Comparison of ENCODE assay signal across 19 cellular contexts in the genomic region with DNA sequence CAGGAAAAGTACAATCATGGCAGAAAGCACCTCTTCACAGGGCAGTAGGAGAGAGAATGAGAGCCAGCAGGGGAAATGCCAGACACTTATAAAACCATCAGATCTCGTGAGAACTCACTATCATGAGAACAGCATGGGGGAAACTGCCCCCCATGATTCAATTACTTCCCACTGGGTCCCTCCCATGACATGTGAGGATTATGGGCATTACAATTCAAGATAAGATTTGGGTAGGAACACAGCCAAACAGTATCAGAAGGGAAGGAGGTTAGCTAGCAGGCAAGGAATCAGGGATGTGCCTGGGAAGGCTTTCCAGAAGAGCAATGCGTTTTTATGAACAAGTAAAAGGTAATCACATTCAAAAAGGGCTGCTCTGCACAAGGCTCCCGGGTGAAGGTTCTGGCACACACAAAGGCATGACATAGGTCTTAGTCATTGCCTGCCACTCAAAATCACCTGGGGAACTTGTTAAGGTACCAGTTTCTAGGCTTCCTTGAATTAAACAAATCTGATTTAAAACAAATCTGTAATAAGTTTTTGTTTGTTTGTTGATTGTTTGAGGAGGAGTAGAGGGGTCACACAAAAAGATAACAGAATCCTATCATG. TPM values are rescaled to one million over a fixed set of nuclear protein-coding genes. Genes with fewer than 3 reads are reported as not detected.
DNase-seq lines count a peak whose midpoint lies in the region; ATAC-seq and TF ChIP-seq lines count a peak whose summit lies in the region.
"Had no signal": no experiment of that assay in that cellular context is flagged by ENCODE, and none has a peak within 500 bp of the region (broad histone marks: within the 10 kb centered on the region; RNA-seq: fewer than 3 reads in every experiment).

No MANE protein-coding gene starts in this region.

- no TSS peak for BruUV-seq in MCF 10A (replicated peaks; lab: Mats Ljungman, UMichigan)

- DNase-seq in MCF 10A (ENCODE audit: unreplicated experiment): peak; percentile 38
- DNase-seq in breast epithelium (ENCODE audit: low spot score in 2 of 2): no peak
- DNase-seq in RWPE2 (ENCODE audit: low spot score): no peak
- DNase-seq in NCI-H1694 treated with DMSO at 0.1 percent for 48 hours (lab: John Stamatoyannopoulos, UW): no peak
- DNase-seq in NCI-H748 treated with DMSO at 0.1 percent for 48 hours (lab: John Stamatoyannopoulos, UW): no peak
- DNase-seq: DMS 273 treated with DMSO at 0.1 percent for 48 hours; KG1; NCI-H1417 treated with DMSO at 0.1 percent for 48 hours; NCI-H2029; NCI-H526 treated with DMSO at 0.1 percent for 48 hours; NK-92 treated with Interleukin-12 subunit alpha and Interleukin-12 subunit beta, amount 100 ng/mL, for 24 hours; SIG-M5 had no signal

- POLR2A ChIA-PET in MCF 10A (lab: Yijun Ruan, JAX): no interaction called here

- H3K27me3 ChIP-seq in breast epithelium (no peaks in the 10 kb centered on the region), RWPE2 (ENCODE audit: insufficient read depth, poor library complexity, severe bottlenecking) (no peaks in the 10 kb centered on the region)

- H3K27me3 Mint-ChIP-seq in MCF 10A (ENCODE audit: insufficient read depth, unreplicated experiment): no peaks in the 10 kb centered on the region

- TF ChIP-seq CTCF in MCF 10A (IDR thresholded peaks at IDR 0.05; ENCODE audit: unreplicated experiment) (no peak), breast epithelium (IDR thresholded peaks at IDR 0.05) (no peak), RWPE2 (IDR thresholded peaks at IDR 0.05; ENCODE audit: poor library complexity, severe bottlenecking) (no peak)

- no peaks in the 10 kb centered on the region for H3K9me3 Mint-ChIP-seq in MCF 10A (ENCODE audit: unreplicated experiment)
- H3K9me3 Mint-ChIP-seq: GM23338 had no signal

- intact Hi-C loops in MCF 10A (cut with micrococcal nuclease) (no loop called here), breast epithelium (cut with DNase I; ENCODE audit: low total_unique reads) (no loop called here)

- H3K4me3 ChIP-seq in breast epithelium: no peak overlapping the region
- no peak overlapping the region for H3K4me3 ChIP-seq in RWPE2 (ENCODE audit: severe bottlenecking)
- H3K4me3 ChIP-seq: GM12878, GM23338 had no signal

- CTCF ChIA-PET in MCF 10A (lab: Yijun Ruan, JAX): interaction anchor here (5.3 kb wide), 1 partner anchor 14 kb away, joined by 30 read pairs; no protein-coding TSS in a partner anchor

- H3K9me3 ChIP-seq in breast epithelium (no peaks in the 10 kb centered on the region), RWPE2 (ENCODE audit: severe bottlenecking) (no peaks in the 10 kb centered on the region)

- ATAC-seq in RWPE2 (ENCODE audit: low read depth) (peak; percentile 69), esophagus mucosa (peak; percentile 66), GM19467 (IDR thresholded peaks at IDR 0.05; ENCODE audit: unreplicated experiment) (no peak)
- ATAC-seq: GM12878, GM23338, HepG2, SK-N-SH treated with all-trans-retinoic acid at 6 μM for 48 hours had no signal

- H3K36me3 Mint-ChIP-seq in MCF 10A (ENCODE audit: insufficient read depth, unreplicated experiment): no peaks in the 10 kb centered on the region

- no peaks in the 10 kb centered on the region for H3K36me3 ChIP-seq in breast epithelium
- H3K36me3 ChIP-seq in RWPE2 (ENCODE audit: low read depth): no peaks in the 10 kb centered on the region; the same call in 1 of the 2 replicates

- H3K27ac ChIP-seq in breast epithelium (no peak overlapping the region), RWPE2 (ENCODE audit: poor library complexity, severe bottlenecking) (no peak overlapping the region)

- no peaks in the 10 kb centered on the region for H3K4me1 Mint-ChIP-seq in MCF 10A (ENCODE audit: insufficient read depth, unreplicated experiment)
- H3K4me1 Mint-ChIP-seq: B cell had no signal

- H3K27ac Mint-ChIP-seq in MCF 10A (ENCODE audit: low read depth, unreplicated experiment): no peak overlapping the region
- H3K27ac Mint-ChIP-seq: B cell, GM23338 had no signal

- H3K4me1 ChIP-seq in breast epithelium (no peaks in the 10 kb centered on the region), RWPE2 (ENCODE audit: insufficient read depth, poor library complexity, severe bottlenecking) (no peaks in the 10 kb centered on the region)

- H3K4me3 Mint-ChIP-seq in MCF 10A (ENCODE audit: unreplicated experiment): no peak overlapping the region
- H3K4me3 Mint-ChIP-seq: B cell, GM23338 had no signal

- no peak for TF ChIP-seq POLR2A in breast epithelium (IDR thresholded peaks at IDR 0.05)

RNA-seq across cellular contexts. Expression of a gene that starts 40.9 kb away (rescaled TPM):
- total RNA-seq in MCF 10A (2022) (0.40 TPM in 1 of 2 replicates, not detected in the other), breast epithelium (1 to 10 TPM; 1.6 to 6.9 (median 2.0) TPM), esophagus mucosa (not detected)
- total RNA-seq: B cell, GM12878, HepG2 had no signal
